In the genomic region with DNA sequence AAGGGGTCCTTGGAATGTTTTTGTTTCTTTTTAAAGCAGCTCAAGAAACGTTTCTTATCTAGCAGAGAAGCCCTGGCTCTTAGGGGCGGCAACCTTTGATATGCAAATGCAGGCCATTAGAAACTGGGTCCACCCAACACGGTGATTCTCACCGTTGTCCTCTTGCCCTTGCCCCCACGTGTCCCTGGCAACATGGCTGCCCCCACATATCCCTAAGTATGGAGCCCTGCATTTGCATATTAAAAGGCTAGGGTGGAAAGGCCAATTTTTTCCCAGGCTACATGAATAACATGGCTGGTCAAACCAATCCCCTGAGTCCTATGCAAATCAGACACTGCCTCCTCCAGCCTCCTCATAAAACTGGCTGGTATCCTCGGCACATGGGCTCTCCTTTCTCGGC, we compare ENCODE assay signal across 28 cellular contexts.
DNase-seq lines count a peak whose midpoint lies in the region; ATAC-seq and TF ChIP-seq lines count a peak whose summit lies in the region.
"Had no signal": no experiment of that assay in that cellular context is flagged by ENCODE, and none has a peak within 500 bp of the region (broad histone marks: within the 10 kb centered on the region; RNA-seq: fewer than 3 reads in every experiment).

No MANE protein-coding gene starts in this region.

- H3K4me3 ChIP-seq in HUES64 (ENCODE audit: low read length) (no peak overlapping the region), endodermal cell (ENCODE audit: low read length) (no peak overlapping the region), heart right ventricle (no peak overlapping the region)
- H3K4me3 ChIP-seq: GM23248 had no signal

- H3K9me3 ChIP-seq in HUES64 (ENCODE audit: insufficient read depth, low read depth, low read length) (no peaks in the 10 kb centered on the region), endodermal cell (ENCODE audit: control insufficient read depth, low read length) (no peaks in the 10 kb centered on the region), heart right ventricle (no peaks in the 10 kb centered on the region)
- H3K9me3 ChIP-seq: Caco-2 had no signal

- no peak overlapping the region for H3K9ac ChIP-seq in HUES64 (ENCODE audit: low read depth, low read length)
- H3K9ac ChIP-seq in endodermal cell (ENCODE audit: extremely low read depth, low read length, poor library complexity, severe bottlenecking) = no peak overlapping the region
- H3K9ac ChIP-seq: GM23248 had no signal

- intact Hi-C loops in heart right ventricle (cut with DNase I) = no loop called here

- H3K27me3 Mint-ChIP-seq in endodermal cell (ENCODE audit: insufficient read depth) (no peaks in the 10 kb centered on the region), nephron progenitor cell (ENCODE audit: low read depth, poor library complexity) (no peaks in the 10 kb centered on the region), immature natural killer cell (ENCODE audit: low read depth in 3 of 3) (no peaks in the 10 kb centered on the region)
- H3K27me3 Mint-ChIP-seq: B cell had no signal

- DNase-seq in ELF-1 (ENCODE audit: low read depth, low spot score) (peak; percentile 87), endodermal cell (peak; percentile 67), nephron progenitor cell (no peak), cerebellum (ENCODE audit: low spot score) (no peak), heart right ventricle (no peak), NCI-H524 treated with DMSO at 0.1 percent for 48 hours (lab: John Stamatoyannopoulos, UW) (no peak), immature natural killer cell (no peak)
- DNase-seq: Caco-2; CD8-positive, alpha-beta T cell; DMS 273 treated with DMSO at 0.1 percent for 48 hours; DMS79 treated with DMSO at 0.1 percent for 48 hours; GM23248; Karpas-422; NCI-H1092; NCI-H1417 treated with DMSO at 0.1 percent for 48 hours; NCI-H187; NCI-H2081 treated with DMSO at 0.1 percent for 48 hours; NCI-H2171; NCI-H345; NCI-H524; NCI-H774; PC-3 had no signal

- H3K4me1 ChIP-seq in HUES64 (ENCODE audit: insufficient read depth, low read length) = peaks cover 36% of the 10 kb centered on the region
- peaks cover 5% of the 10 kb centered on the region for H3K4me1 ChIP-seq in endodermal cell (ENCODE audit: control insufficient read depth, insufficient read depth, low read length)
- H3K4me1 ChIP-seq in heart right ventricle = peaks cover 0 to 5% (median 0%) of the 10 kb centered on the region in 9 donors

- H3K4me3 Mint-ChIP-seq in endodermal cell (no peak overlapping the region), nephron progenitor cell (no peak overlapping the region), immature natural killer cell (no peak overlapping the region)
- H3K4me3 Mint-ChIP-seq: B cell; CD8-positive, alpha-beta T cell had no signal

- H3K36me3 Mint-ChIP-seq in endodermal cell (ENCODE audit: low read depth) = peaks cover 7% of the 10 kb centered on the region
- H3K36me3 Mint-ChIP-seq in nephron progenitor cell (ENCODE audit: low read depth) = no peaks in the 10 kb centered on the region
- no peaks in the 10 kb centered on the region for H3K36me3 Mint-ChIP-seq in immature natural killer cell
- H3K36me3 Mint-ChIP-seq: CD8-positive, alpha-beta T cell had no signal

- H3K36me3 ChIP-seq in HUES64 (ENCODE audit: insufficient read depth, low read length) (no peaks in the 10 kb centered on the region), endodermal cell (ENCODE audit: control insufficient read depth, insufficient read depth, low read length) (no peaks in the 10 kb centered on the region), heart right ventricle (no peaks in the 10 kb centered on the region)

- H3K4me1 Mint-ChIP-seq in endodermal cell (peaks cover 41% of the 10 kb centered on the region), nephron progenitor cell (peaks cover 26% of the 10 kb centered on the region), immature natural killer cell (no peaks in the 10 kb centered on the region)
- H3K4me1 Mint-ChIP-seq: B cell had no signal

- H3K27ac ChIP-seq in HUES64 (ENCODE audit: low read depth, low read length) = peak overlapping the region; percentile 48; the same call in 1 of the 2 replicates
- H3K27ac ChIP-seq in endodermal cell (ENCODE audit: low read depth, low read length) = no peak overlapping the region
- no peak overlapping the region for H3K27ac ChIP-seq in heart right ventricle
- H3K27ac ChIP-seq: 22Rv1, C4-2B, GM23248 had no signal

- no peak for TF ChIP-seq CTCF in endodermal cell (conservative IDR thresholded peaks at IDR 0.05)
- no peak for TF ChIP-seq CTCF in nephron progenitor cell (IDR thresholded peaks at IDR 0.05)
- TF ChIP-seq CTCF in heart right ventricle (IDR thresholded peaks at IDR 0.05) = no peak

- H3K27me3 ChIP-seq in HUES64 (ENCODE audit: insufficient read depth, low read length) = no peaks in the 10 kb centered on the region
- H3K27me3 ChIP-seq in endodermal cell (ENCODE audit: control insufficient read depth, insufficient read depth, low read length, poor library complexity, severe bottlenecking) = no peaks in the 10 kb centered on the region
- H3K27me3 ChIP-seq in heart right ventricle = no peaks in the 10 kb centered on the region

- H3K9me3 Mint-ChIP-seq in endodermal cell = peaks cover 17% of the 10 kb centered on the region
- no peaks in the 10 kb centered on the region for H3K9me3 Mint-ChIP-seq in nephron progenitor cell
- H3K9me3 Mint-ChIP-seq in immature natural killer cell = peaks cover 11 to 38% (median 15%) of the 10 kb centered on the region in 6 donors

- no peak overlapping the region for H3K27ac Mint-ChIP-seq in endodermal cell
- H3K27ac Mint-ChIP-seq in nephron progenitor cell = peak overlapping the region; percentile 52
- no peak overlapping the region for H3K27ac Mint-ChIP-seq in immature natural killer cell
- H3K27ac Mint-ChIP-seq: B cell; CD8-positive, alpha-beta T cell had no signal

- WGBS in HUES64 = 37% methylated on average over 7 of the region's 7 CpGs
- WGBS in endodermal cell (ENCODE audit: insufficient coverage in 1 of 2, insufficient read length in 1 of 2), 2 experiments = 45 to 51% methylated on average over 5 to 7 of the region's 7 CpGs
- WGBS in heart right ventricle, 2 donors = 69 to 76% methylated on average over 7 of the region's 7 CpGs

- ATAC-seq in heart right ventricle = no peak
- ATAC-seq: CD8-positive, alpha-beta T cell; HCT116; PC-3; SK-N-SH treated with all-trans-retinoic acid at 6 μM for 48 hours had no signal

Comparison
In these comparisons a context has a peak if more than half of its experiments do, and no peak if none do; other contexts are left out.
1. DNase-seq: peak in ELF-1 (single experiment) and endodermal cell (single experiment); none in nephron progenitor cell (single experiment), cerebellum (single experiment), heart right ventricle (0 of 2), NCI-H524 treated with DMSO at 0.1 percent for 48 hours (single experiment) and immature natural killer cell (0 of 3).